In genomic region chr2:27569398-27569797, GRCh38 we compare ENCODE assay signal across 21 cellular contexts. TPM values are rescaled to one million over a fixed set of nuclear protein-coding genes. Genes with fewer than 3 reads are reported as not detected.
A peak's percentile ranks its signal among the peaks of the same experiment; 100 is the strongest.
DNase-seq lines count a peak whose midpoint lies in the region; ATAC-seq, FAIRE-seq and TF ChIP-seq lines count a peak whose summit lies in the region.
"Had no signal": no experiment of that assay in that cellular context is flagged by ENCODE, and none has a peak within 500 bp of the region (broad histone marks: within the 10 kb centered on the region; RNA-seq: fewer than 3 reads in every experiment).

No MANE protein-coding gene starts in this region.

- H3K4me1 Mint-ChIP-seq in astrocyte (ENCODE audit: low read depth, unreplicated experiment) = peaks cover 9% of the 10 kb centered on the region
- H3K4me1 Mint-ChIP-seq: B cell had no signal

- CTCF ChIA-PET in mammary epithelial cell (lab: Charles Lee; ENCODE audit: low non-redundant PET) = no interaction called here

- TF ChIP-seq POLR2A in breast epithelium (IDR thresholded peaks at IDR 0.05) = no peak

- DNase-seq in mammary epithelial cell (peak; percentile 66), breast epithelium (ENCODE audit: low spot score in 2 of 2) (no peak), astrocyte (ENCODE audit: low read depth) (peak; percentile 24), fibroblast of peridontal ligament (ENCODE audit: extremely low read depth) (peak; percentile 63), frontal cortex (ENCODE audit: low spot score in 2 of 2) (no peak), D341Med (ENCODE audit: low spot score) (no peak), epidermal melanocyte (ENCODE audit: insufficient read length, low spot score) (no peak)
- DNase-seq: CD4-positive, alpha-beta T cell; DMS79; GF-D8; GOT3; NCI-H187 treated with DMSO at 0.1 percent for 48 hours; NCI-H446; NCI-H69; PC-3; SJCRH30; SW 1271 had no signal

- no peaks in the 10 kb centered on the region for H3K36me3 Mint-ChIP-seq in astrocyte (ENCODE audit: low read depth, unreplicated experiment)

- no peak overlapping the region for H3K4me3 Mint-ChIP-seq in astrocyte (ENCODE audit: unreplicated experiment)
- H3K4me3 Mint-ChIP-seq: B cell; CD4-positive, alpha-beta T cell had no signal

- no TSS peak for BruUV-seq in mammary epithelial cell (replicated peaks; lab: Mats Ljungman, UMichigan)

- H3K9me3 ChIP-seq in mammary epithelial cell (replicated peaks; ENCODE audit: insufficient read depth, low read length) = peaks cover 19% of the 10 kb centered on the region
- peaks cover 0 to 17% of the 10 kb centered on the region in 2 donors for H3K9me3 ChIP-seq in breast epithelium
- H3K9me3 ChIP-seq in astrocyte (ENCODE audit: insufficient read depth, low read depth, low read length) = peaks cover 3% of the 10 kb centered on the region

- FAIRE-seq in astrocyte (lab: Jason Lieb, UNC) = no peak
- no peak for FAIRE-seq in frontal cortex (lab: Jason Lieb, UNC)
- FAIRE-seq: GM12892 had no signal

- dilution Hi-C loops in mammary epithelial cell (cut with HindIII; ENCODE audit: low sequenced_read_pairs) = no loop called here

- H3K79me2 ChIP-seq in mammary epithelial cell (ENCODE audit: insufficient read depth, low read length) (no peaks in the 10 kb centered on the region), astrocyte (ENCODE audit: insufficient read depth, low read length) (no peaks in the 10 kb centered on the region)

- H3K27ac ChIP-seq in mammary epithelial cell (ENCODE audit: insufficient read depth, low read depth, low read length) = no peak overlapping the region
- H3K27ac ChIP-seq in breast epithelium = no peak overlapping the region
- H3K27ac ChIP-seq in astrocyte (ENCODE audit: low read depth, low read length) = no peak overlapping the region
- H3K27ac ChIP-seq: 22Rv1, SJCRH30 had no signal

- intact Hi-C loops in mammary epithelial cell (cut with micrococcal nuclease) (no loop called here), breast epithelium (cut with DNase I; ENCODE audit: low total_unique reads) (no loop called here)

- TF ChIP-seq CTCF in mammary epithelial cell (conservative IDR thresholded peaks at IDR 0.05 in 1 of 2, IDR thresholded peaks at IDR 0.05 in 1 of 2; ENCODE audit: extremely low read depth in 1 of 2, insufficient read depth in 1 of 2, low read depth in 1 of 2, low read length in 2 of 2) (no peak), breast epithelium (IDR thresholded peaks at IDR 0.05) (no peak), astrocyte (IDR thresholded peaks at IDR 0.05; ENCODE audit: insufficient read depth, low read depth, low read length) (no peak)

- peaks cover 32% of the 10 kb centered on the region for H3K27me3 Mint-ChIP-seq in astrocyte (ENCODE audit: low read depth, unreplicated experiment)

- H3K9me3 Mint-ChIP-seq in astrocyte (ENCODE audit: unreplicated experiment) = peaks cover 22% of the 10 kb centered on the region

- no peak overlapping the region for H3K27ac Mint-ChIP-seq in astrocyte (ENCODE audit: unreplicated experiment)
- H3K27ac Mint-ChIP-seq: B cell; CD4-positive, alpha-beta T cell had no signal

- H3K27me3 ChIP-seq in mammary epithelial cell (ENCODE audit: insufficient read depth, low read length) = no peaks in the 10 kb centered on the region
- no peaks in the 10 kb centered on the region for H3K27me3 ChIP-seq in breast epithelium
- H3K27me3 ChIP-seq in astrocyte (ENCODE audit: insufficient read depth, low read length) = no peaks in the 10 kb centered on the region
- H3K27me3 ChIP-seq: SJCRH30 had no signal

- WGBS in mammary epithelial cell (ENCODE audit: low coverage, missing lambda C conversion rate) = 73% methylated on average over 2 of the region's 2 CpGs

- no peaks in the 10 kb centered on the region for H4K20me1 ChIP-seq in mammary epithelial cell (ENCODE audit: insufficient read depth, low read length)
- H4K20me1 ChIP-seq in astrocyte (ENCODE audit: insufficient read depth, low read length) = no peaks in the 10 kb centered on the region

- H3K4me3 ChIP-seq in mammary epithelial cell (replicated peaks in 1 of 3; ENCODE audit: insufficient read depth in 1 of 3, low read depth in 2 of 3, low read length in 3 of 3) (no peak overlapping the region), breast epithelium (no peak overlapping the region), astrocyte (ENCODE audit: insufficient read depth, low read depth, low read length) (no peak overlapping the region)
- H3K4me3 ChIP-seq: SJCRH30 had no signal

- in situ Hi-C loops in mammary epithelial cell (cut with MboI; ENCODE audit: low sequenced_read_pairs in 2 of 2) = no loop called here

- H2AFZ ChIP-seq in mammary epithelial cell (ENCODE audit: low read depth, low read length) = no peak overlapping the region
- H2AFZ ChIP-seq in astrocyte (ENCODE audit: low read depth, low read length) = no peak overlapping the region

- no peak for ATAC-seq in HG02623 (IDR thresholded peaks at IDR 0.05; ENCODE audit: unreplicated experiment)
- ATAC-seq: PC-3 had no signal

- H3K4me2 ChIP-seq in mammary epithelial cell (ENCODE audit: insufficient read depth, low read depth, low read length) = no peak overlapping the region
- H3K4me2 ChIP-seq in astrocyte (ENCODE audit: low read length) = no peak overlapping the region

- H3K36me3 ChIP-seq in mammary epithelial cell (ENCODE audit: insufficient read depth, low read length) = no peaks in the 10 kb centered on the region
- H3K36me3 ChIP-seq in breast epithelium = no peaks in the 10 kb centered on the region
- H3K36me3 ChIP-seq in astrocyte (ENCODE audit: insufficient read depth, low read length) = no peaks in the 10 kb centered on the region
- H3K36me3 ChIP-seq: SJCRH30 had no signal

- peaks cover 31% of the 10 kb centered on the region for H3K4me1 ChIP-seq in mammary epithelial cell (ENCODE audit: insufficient read depth, low read length)
- no peaks in the 10 kb centered on the region for H3K4me1 ChIP-seq in breast epithelium
- H3K4me1 ChIP-seq in astrocyte (ENCODE audit: insufficient read depth, low read length) = peaks cover 18% of the 10 kb centered on the region

- H3K9ac ChIP-seq in mammary epithelial cell (ENCODE audit: insufficient read depth, low read length) (no peak overlapping the region), astrocyte (ENCODE audit: low read length) (no peak overlapping the region)

RNA-seq across cellular contexts. Expression of gene ZNF512, which starts 13.4 kb away (rescaled TPM):
- total RNA-seq in mammary epithelial cell (10 to 100 TPM; 13.7 to 17.2 TPM), breast epithelium (10 to 100 TPM; 28.8 to 42.7 (median 39.7) TPM), astrocyte (27.5 and 32.5 TPM in 2 replicates), frontal cortex (49.3 TPM)
- 8.6 TPM for polyA plus RNA-seq in mammary epithelial cell
- polyA minus RNA-seq in mammary epithelial cell = 11.6 TPM
- total RNA-seq: PC-3 had no signal

RNA-seq across cellular contexts. Expression of gene CCDC121, which starts 59.4 kb away (rescaled TPM):
- 1 to 10 TPM; 1.2 to 1.9 TPM for total RNA-seq in mammary epithelial cell
- polyA plus RNA-seq in mammary epithelial cell = 1.0 TPM
- not detected for polyA minus RNA-seq in mammary epithelial cell
- 1 to 10 TPM; 4.9 to 8.9 (median 5.1) TPM for total RNA-seq in breast epithelium
- total RNA-seq in astrocyte = 1.2 and 1.6 TPM in 2 replicates
- 3.7 TPM for total RNA-seq in frontal cortex

RNA-seq across cellular contexts. Expression of gene GPN1, which starts 59.5 kb away (rescaled TPM):
- total RNA-seq in mammary epithelial cell (10 to 100 TPM; 42.9 to 46.8 TPM), breast epithelium (10 to 100 TPM; 24.2 to 30.3 (median 25.6) TPM), astrocyte (54.4 and 63.9 TPM in 2 replicates), frontal cortex (31.4 TPM)
- polyA plus RNA-seq in mammary epithelial cell = 64.0 TPM
- 75.2 TPM for polyA minus RNA-seq in mammary epithelial cell

Comparison
In these comparisons a context has a peak if more than half of its experiments do, and no peak if none do; other contexts are left out.
1. DNase-seq: peak in mammary epithelial cell (single experiment), astrocyte (single experiment) and fibroblast of peridontal ligament (single experiment); none in breast epithelium (0 of 2), frontal cortex (0 of 2), D341Med (single experiment) and epidermal melanocyte (single experiment).